ENCODE assay signal across 1 cellular context in genomic region chr2:233130024-233130423, GRCh38.
TF ChIP-seq lines count a peak whose summit lies in the region.

No MANE protein-coding gene starts in this region.

TF ChIP-seq in GM23338, 12 proteins besides CTCF, POLR2A, EP300 and RAD21 (continued from another document):
- TF ChIP-seq, protein P1, sequence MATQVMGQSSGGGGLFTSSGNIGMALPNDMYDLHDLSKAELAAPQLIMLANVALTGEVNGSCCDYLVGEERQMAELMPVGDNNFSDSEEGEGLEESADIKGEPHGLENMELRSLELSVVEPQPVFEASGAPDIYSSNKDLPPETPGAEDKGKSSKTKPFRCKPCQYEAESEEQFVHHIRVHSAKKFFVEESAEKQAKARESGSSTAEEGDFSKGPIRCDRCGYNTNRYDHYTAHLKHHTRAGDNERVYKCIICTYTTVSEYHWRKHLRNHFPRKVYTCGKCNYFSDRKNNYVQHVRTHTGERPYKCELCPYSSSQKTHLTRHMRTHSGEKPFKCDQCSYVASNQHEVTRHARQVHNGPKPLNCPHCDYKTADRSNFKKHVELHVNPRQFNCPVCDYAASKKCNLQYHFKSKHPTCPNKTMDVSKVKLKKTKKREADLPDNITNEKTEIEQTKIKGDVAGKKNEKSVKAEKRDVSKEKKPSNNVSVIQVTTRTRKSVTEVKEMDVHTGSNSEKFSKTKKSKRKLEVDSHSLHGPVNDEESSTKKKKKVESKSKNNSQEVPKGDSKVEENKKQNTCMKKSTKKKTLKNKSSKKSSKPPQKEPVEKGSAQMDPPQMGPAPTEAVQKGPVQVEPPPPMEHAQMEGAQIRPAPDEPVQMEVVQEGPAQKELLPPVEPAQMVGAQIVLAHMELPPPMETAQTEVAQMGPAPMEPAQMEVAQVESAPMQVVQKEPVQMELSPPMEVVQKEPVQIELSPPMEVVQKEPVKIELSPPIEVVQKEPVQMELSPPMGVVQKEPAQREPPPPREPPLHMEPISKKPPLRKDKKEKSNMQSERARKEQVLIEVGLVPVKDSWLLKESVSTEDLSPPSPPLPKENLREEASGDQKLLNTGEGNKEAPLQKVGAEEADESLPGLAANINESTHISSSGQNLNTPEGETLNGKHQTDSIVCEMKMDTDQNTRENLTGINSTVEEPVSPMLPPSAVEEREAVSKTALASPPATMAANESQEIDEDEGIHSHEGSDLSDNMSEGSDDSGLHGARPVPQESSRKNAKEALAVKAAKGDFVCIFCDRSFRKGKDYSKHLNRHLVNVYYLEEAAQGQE (IDR thresholded peaks at IDR 0.05; ENCODE audit: unreplicated experiment), result no peak
- TF ChIP-seq EZH2 (IDR thresholded peaks at IDR 0.05; ENCODE audit: low read depth, unreplicated experiment) (no peak), ZNF331 (CRISPR knock-in tag; IDR thresholded peaks at IDR 0.05; ENCODE audit: low read depth) (no peak), ETS1 (IDR thresholded peaks at IDR 0.05) (no peak), EZH2phosphoT487 (IDR thresholded peaks at IDR 0.05; ENCODE audit: unreplicated experiment) (no peak), ZNF462 (CRISPR knock-in tag; IDR thresholded peaks at IDR 0.05) (no peak), JUNB (IDR thresholded peaks at IDR 0.05; ENCODE audit: unreplicated experiment) (no peak), NANOG (IDR thresholded peaks at IDR 0.05; ENCODE audit: borderline replicate concordance) (no peak)
TF ChIP-seq in GM23338: peak in this region for 0.
